28 cellular contexts compared by ENCODE assay signal in the genomic region with DNA sequence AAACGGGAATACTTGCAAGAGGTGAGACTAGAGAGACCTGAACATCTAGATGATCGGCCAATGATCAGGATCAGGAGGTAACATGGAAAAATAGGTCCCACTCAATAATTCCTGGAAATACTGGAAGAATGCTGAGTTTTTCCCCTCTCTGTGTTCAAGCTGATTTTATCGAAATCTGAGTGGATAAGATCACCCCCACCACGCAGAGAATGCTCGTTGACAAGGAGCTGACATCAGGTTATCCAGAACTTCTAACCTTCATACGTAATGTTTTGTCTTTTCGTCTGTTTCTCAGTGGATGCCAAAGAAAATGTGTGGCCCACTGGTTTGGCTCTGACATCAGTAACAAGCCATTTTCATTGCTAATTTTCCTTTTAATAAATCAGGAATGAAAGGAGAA.
"Had no signal": no experiment of that assay in that cellular context is flagged by ENCODE, and none has a peak within 500 bp of the region (broad histone marks: within the 10 kb centered on the region; RNA-seq: fewer than 3 reads in every experiment).

No MANE protein-coding gene starts in this region.

- H3K36me3 Mint-ChIP-seq: stimulated activated effector memory CD8-positive, alpha-beta T cell treated with anti-CD3 and anti-CD28 coated beads, Interleukin-12 subunit alpha, Interleukin-12 subunit beta, amount 100 ng/mL, for 72 hours; stimulated activated naive B cell treated with anti-CD40 and anti-IgM and Interleukin-4, amounts not matched to agents 10 μg/mL and 1 μg/mL and 100 μg/mL, for 72 hours; type B pancreatic cell had no signal

- H3K4me1 Mint-ChIP-seq: stimulated activated effector memory CD8-positive, alpha-beta T cell treated with anti-CD3 and anti-CD28 coated beads, Interleukin-12 subunit alpha, Interleukin-12 subunit beta, amount 100 ng/mL, for 72 hours; stimulated activated naive B cell treated with anti-CD40 and anti-IgM and Interleukin-4, amounts not matched to agents 10 μg/mL and 1 μg/mL and 100 μg/mL, for 72 hours; stimulated activated naive CD8-positive, alpha-beta T cell treated with anti-CD3 and anti-CD28 coated beads, Interleukin-15, amount 100 ng/mL, for 72 hours had no signal

- ATAC-seq: stimulated activated effector memory CD8-positive, alpha-beta T cell treated with anti-CD3 and anti-CD28 coated beads, Interleukin-12 subunit alpha, Interleukin-12 subunit beta, amount 100 ng/mL, for 72 hours; stimulated activated naive B cell treated with anti-CD40 and anti-IgM and Interleukin-4, amounts not matched to agents 10 μg/mL and 1 μg/mL and 100 μg/mL, for 72 hours; stimulated activated naive CD8-positive, alpha-beta T cell treated with anti-CD3 and anti-CD28 coated beads, Interleukin-15, amount 100 ng/mL, for 72 hours; stimulated activated naive CD8-positive, alpha-beta T cell treated with anti-CD3 and anti-CD28 coated beads, Interleukin-15, Interleukin-2, amounts not matched to agents 100 U/mL and 50 U/mL, for 24 hours; upper lobe of right lung had no signal

- H3K4me3 ChIP-seq: stomach, suprapubic skin, testis, thoracic aorta, thyroid gland, tibial artery, tibial nerve, transverse colon, upper lobe of left lung, upper lobe of right lung, uterus, vagina had no signal

- H3K27ac ChIP-seq: stomach, suprapubic skin, testis, thoracic aorta, thyroid gland, tibial nerve, transverse colon, upper lobe of left lung, upper lobe of right lung, uterus, vagina had no signal

- H3K27ac Mint-ChIP-seq: stimulated activated effector memory CD8-positive, alpha-beta T cell treated with anti-CD3 and anti-CD28 coated beads, Interleukin-12 subunit alpha, Interleukin-12 subunit beta, amount 100 ng/mL, for 72 hours; stimulated activated naive B cell treated with anti-CD40 and anti-IgM and Interleukin-4, amounts not matched to agents 10 μg/mL and 1 μg/mL and 100 μg/mL, for 72 hours; stimulated activated naive CD8-positive, alpha-beta T cell treated with anti-CD3 and anti-CD28 coated beads, Interleukin-15, amount 100 ng/mL, for 72 hours; stimulated activated naive CD8-positive, alpha-beta T cell treated with anti-CD3 and anti-CD28 coated beads, Interleukin-15, Interleukin-2, amounts not matched to agents 100 ng/mL and 50 ng/mL, for 24 hours; type B pancreatic cell had no signal

- H3K4me1 ChIP-seq: suprapubic skin, testis, thyroid gland, tibial nerve, transverse colon, upper lobe of left lung, upper lobe of right lung, uterus, vagina had no signal

- H3K4me3 Mint-ChIP-seq: stimulated activated effector memory CD8-positive, alpha-beta T cell treated with anti-CD3 and anti-CD28 coated beads, Interleukin-12 subunit alpha, Interleukin-12 subunit beta, amount 100 ng/mL, for 72 hours; stimulated activated naive B cell treated with anti-CD40 and anti-IgM and Interleukin-4, amounts not matched to agents 10 μg/mL and 1 μg/mL and 100 μg/mL, for 72 hours; stimulated activated naive CD8-positive, alpha-beta T cell treated with anti-CD3 and anti-CD28 coated beads, Interleukin-15, amount 100 ng/mL, for 72 hours; stimulated activated naive CD8-positive, alpha-beta T cell treated with anti-CD3 and anti-CD28 coated beads, Interleukin-15, Interleukin-2, amounts not matched to agents 100 ng/mL and 50 ng/mL, for 24 hours; type B pancreatic cell had no signal

- DNase-seq: stimulated activated CD4-positive, alpha-beta T cell treated with anti-CD3 and anti-CD28 coated beads, Interleukin-2, amount 100 ng/mL, for 24 hours; stimulated activated CD4-positive, alpha-beta T cell treated with anti-CD3 and anti-CD28 coated beads, Interleukin-2, amount 100 ng/mL, for 48 hours; stimulated activated CD4-positive, alpha-beta T cell treated with anti-CD3 and anti-CD28 coated beads, Interleukin-4, amount 100 ng/mL, for 1 hour; stimulated activated CD4-positive, alpha-beta T cell treated with anti-CD3 and anti-CD28 coated beads, Interleukin-4, amount 100 ng/mL, for 24 hours; stimulated activated CD4-positive, alpha-beta T cell treated with anti-CD3 and anti-CD28 coated beads, Interleukin-4, amount 100 ng/mL, for 4 hours; stimulated activated CD8-positive, alpha-beta memory T cell treated with anti-CD3 and anti-CD28 coated beads, Interleukin-4, amount 100 ng/mL, for 48 hours; stimulated activated naive B cell treated with anti-CD40 and anti-IgM and Interleukin-4, amounts not matched to agents 10 μg/mL and 1 μg/mL and 100 μg/mL, for 72 hours; stimulated activated naive CD4-positive, alpha-beta T cell; stimulated activated naive CD4-positive, alpha-beta T cell treated with Interleukin-2 at 50 U/mL for 16 hours; stimulated activated naive CD8-positive, alpha-beta T cell treated with anti-CD3 and anti-CD28 coated beads, Interleukin-15, amount 100 ng/mL, for 72 hours; stimulated activated naive CD8-positive, alpha-beta T cell treated with anti-CD3 and anti-CD28 coated beads, Interleukin-15, Interleukin-2, amounts not matched to agents 100 U/mL and 50 U/mL, for 24 hours; stomach; substantia nigra; testis; thyroid gland; tibial artery; transverse colon; upper lobe of left lung; upper lobe of right lung; uterus had no signal

- H3K9me3 Mint-ChIP-seq: stimulated activated effector memory CD8-positive, alpha-beta T cell treated with anti-CD3 and anti-CD28 coated beads, Interleukin-12 subunit alpha, Interleukin-12 subunit beta, amount 100 ng/mL, for 72 hours; stimulated activated naive CD8-positive, alpha-beta T cell treated with anti-CD3 and anti-CD28 coated beads, Interleukin-15, amount 100 ng/mL, for 72 hours; stimulated activated naive CD8-positive, alpha-beta T cell treated with anti-CD3 and anti-CD28 coated beads, Interleukin-15, Interleukin-2, amounts not matched to agents 100 ng/mL and 50 ng/mL, for 24 hours had no signal

- H3K27me3 ChIP-seq: testis, thyroid gland, tibial artery, tibial nerve, transverse colon, upper lobe of left lung, upper lobe of right lung, uterus, vagina had no signal

- FAIRE-seq: urothelium cell line had no signal

- H3K36me3 ChIP-seq: stomach, suprapubic skin, thoracic aorta, thyroid gland, tibial artery, tibial nerve, transverse colon, upper lobe of left lung, upper lobe of right lung, uterus, vagina had no signal

- H3K9me3 ChIP-seq: stomach, suprapubic skin, testis, thoracic aorta, thyroid gland, tibial artery, tibial nerve, transverse colon, upper lobe of left lung, upper lobe of right lung, uterus, vagina had no signal
